ENCODE assay signal across 8 cellular contexts in genomic region chrX:49073641-49074575, GRCh38. TPM values are rescaled to one million over a fixed set of nuclear protein-coding genes. Genes with fewer than 3 reads are reported as not detected.
A peak's percentile ranks its signal among the peaks of the same experiment; 100 is the strongest.
DNase-seq lines count a peak whose midpoint lies in the region; ATAC-seq and TF ChIP-seq lines count a peak whose summit lies in the region.

PRAF2 (minus strand) TSS chrX:49074002; CDS start chrX:49073987, 15 bp downstream.

- WGBS in esophagus squamous epithelium, 2 donors = 0 to 60% methylated on average over 8 of the region's 61 CpGs

- H3K27me3 ChIP-seq in HUES48 (ENCODE audit: control insufficient read depth, insufficient read depth, low read length) = no peaks in the 10 kb centered on the region
- H3K27me3 ChIP-seq in esophagus squamous epithelium = no peaks in the 10 kb centered on the region

- peak in 2 of 4 donors; percentile 31 to 45 for TF ChIP-seq POLR2A in esophagus squamous epithelium (IDR thresholded peaks at IDR 0.05)

- ATAC-seq in GM19467 (IDR thresholded peaks at IDR 0.05; ENCODE audit: unreplicated experiment) = peak; percentile 63

- DNase-seq in CD1c-positive myeloid dendritic cell (ENCODE audit: extremely low spot score) = peak; percentile 88
- peak; percentile 77 to 78 for DNase-seq in activated T-helper 1 cell treated with anti-CD3 and anti-CD28 coated beads, Interleukin-2, amount 50 U/mL, for 16 hours (ENCODE audit: low read depth in 1 of 2, low spot score in 1 of 2)
- DNase-seq in esophagus squamous epithelium (lab: John Stamatoyannopoulos, UW) = peak; percentile 60
- peak; percentile 90 for DNase-seq in myocyte (ENCODE audit: low read depth)
- DNase-seq in stimulated activated CD8-positive, alpha-beta memory T cell treated with anti-CD3 and anti-CD28 coated beads, Interleukin-7, amount 100 ng/mL, for 4 hours (ENCODE audit: low read depth in 2 of 2) = peak; percentile 82 to 86

- intact Hi-C loops in esophagus squamous epithelium (cut with DNase I) = no loop called here

- H3K27ac ChIP-seq in HUES48 (ENCODE audit: low read depth, low read length) = peak within 1 kb of the TSS; percentile 36
- peak within 1 kb of the TSS; percentile 64 to 89 (median 79) for H3K27ac ChIP-seq in esophagus squamous epithelium

- H3K4me3 ChIP-seq in HUES48 (ENCODE audit: low read depth, low read length) (peak within 1 kb of the TSS; percentile 71), esophagus squamous epithelium (peak within 1 kb of the TSS; percentile 31 to 68 (median 54))

- H3K9ac ChIP-seq in HUES48 (ENCODE audit: low read depth, low read length) = no peak within 1 kb of the TSS

- H3K36me3 ChIP-seq in HUES48 (ENCODE audit: control insufficient read depth, insufficient read depth, low read length) (peaks cover 18% of the 10 kb centered on the region; the same call in 1 of the 2 replicates), esophagus squamous epithelium (peaks cover 0 to 39% (median 0%) of the 10 kb centered on the region in 3 donors)

- peaks cover 33% of the 10 kb centered on the region for H3K9me3 ChIP-seq in HUES48 (ENCODE audit: control insufficient read depth, insufficient read depth, low read length)
- H3K9me3 ChIP-seq in esophagus squamous epithelium = no peaks in the 10 kb centered on the region

- H3K4me1 ChIP-seq in HUES48 (ENCODE audit: control insufficient read depth, insufficient read depth, low read length) (no peaks in the 10 kb centered on the region), esophagus squamous epithelium (peaks cover 9 to 39% (median 17%) of the 10 kb centered on the region in 3 donors)

- peak in 2 of 6 experiments; percentile 10 to 26 for TF ChIP-seq CTCF in esophagus squamous epithelium (IDR thresholded peaks at IDR 0.05)

TF ChIP-seq in PFSK-1, 5 proteins besides CTCF, POLR2A, EP300 and RAD21:
- TF ChIP-seq POLR2AphosphoS5 (IDR thresholded peaks at IDR 0.05; ENCODE audit: low read depth, low read length) = peak; percentile 70
- TF ChIP-seq TAF1 (IDR thresholded peaks at IDR 0.05; ENCODE audit: borderline replicate concordance, insufficient read depth, low read length) = peak; percentile 69; the same call in 1 of the 2 replicates
- peak; percentile 48; the same call in 1 of the 2 replicates for TF ChIP-seq SIN3A (IDR thresholded peaks at IDR 0.05; ENCODE audit: borderline replicate concordance, insufficient read depth, low read length)
- no peak for TF ChIP-seq REST (IDR thresholded peaks at IDR 0.05; ENCODE audit: insufficient read depth in 1 of 2, low read depth in 2 of 2, low read length in 2 of 2)
- TF ChIP-seq FOXP2 (optimal IDR thresholded peaks at IDR 0.05; ENCODE audit: borderline replicate concordance, extremely low read depth, extremely low read length, insufficient read depth) = no peak
TF ChIP-seq in PFSK-1: peak in this region for 3.

RNA-seq across cellular contexts. Expression of gene PRAF2, which starts in this region (rescaled TPM):
- polyA plus RNA-seq in PFSK-1 (2012; ENCODE audit: insufficient read length, low read depth) = 61.5 TPM
- total RNA-seq in esophagus squamous epithelium = 1 to 10 TPM; 2.3 to 9.5 (median 5.9) TPM
- total RNA-seq in myocyte = 7.1 and 7.4 TPM in 2 replicates
- polyA plus RNA-seq in myocyte (2012) = 69.0 TPM

Comparison
In these comparisons a context has a peak if more than half of its experiments do, and no peak if none do; other contexts are left out.
1. Peak in every context shown above with its lines: DNase-seq, ATAC-seq, H3K4me3 ChIP-seq and H3K27ac ChIP-seq.